In genomic region chr3:58597770-58598310, GRCh38 we compare ENCODE assay signal across 31 cellular contexts. TPM values are rescaled to one million over a fixed set of nuclear protein-coding genes. Genes with fewer than 3 reads are reported as not detected.
"Had no signal": no experiment of that assay in that cellular context is flagged by ENCODE, and none has a peak within 500 bp of the region (broad histone marks: within the 10 kb centered on the region; RNA-seq: fewer than 3 reads in every experiment).

No MANE protein-coding gene starts in this region.

- H3K4me3 ChIP-seq: PC-9 had no signal

- H3K36me3 ChIP-seq: brain microvascular endothelial cell had no signal

- H3K27ac ChIP-seq: brain microvascular endothelial cell, PC-9, VCaP had no signal

- H3K4me2 ChIP-seq: PC-9 had no signal

- DNase-seq: activated B cell treated with CpG ODN at 0.5 μM for 24 hours; activated CD4-positive, alpha-beta memory T cell treated with anti-CD3 and anti-CD28 coated beads for 36 hours; activated CD4-positive, alpha-beta T cell treated with anti-CD3 and anti-CD28 coated beads for 4 hours; activated CD4-positive, alpha-beta T cell treated with anti-CD3 and anti-CD28 coated beads, Interleukin-2, amount 50 U/mL, for 1 hour; activated CD4-positive, CD25-positive, alpha-beta regulatory T cell treated with anti-CD3 and anti-CD28 coated beads, Interleukin-2, amount 50 U/mL, for 72 hours; activated CD8-positive, alpha-beta memory T cell treated with anti-CD3 and anti-CD28 coated beads, Interleukin-2, amount 50 U/mL, for 4 hours; activated effector memory CD4-positive, alpha-beta T cell treated with Interleukin-2 at 50 U/mL for 16 hours; activated naive CD4-positive, alpha-beta T cell treated with anti-CD3 and anti-CD28 coated beads, Interleukin-2, amount 10 ng/mL, durations not matched to agents 7 days and 5 days; activated naive CD8-positive, alpha-beta T cell treated with anti-CD3 and anti-CD28 coated beads for 36 hours; activated T-cell treated with anti-CD3 and anti-CD28 coated beads for 4 hours; activated T-cell treated with anti-CD3 and anti-CD28 coated beads, Interleukin-2, amount 50 U/mL, for 48 hours; amniotic stem cell; aorta; brain microvascular endothelial cell; central memory CD4-positive, alpha-beta T cell; NCI-H1048; NCI-H1105 treated with DMSO at 0.1 percent for 48 hours; NCI-H1436; NCI-H1694 treated with DMSO at 0.1 percent for 48 hours; NCI-H2029; NCI-H345; NCI-H524 treated with DMSO at 0.1 percent for 48 hours; PC-9; Right ventricle myocardium superior; SW 1271; T-helper 1 cell; T-helper 2 cell; T-helper 9 cell had no signal

- H3K27me3 ChIP-seq: brain microvascular endothelial cell had no signal

- H2AFZ ChIP-seq: PC-9 had no signal

- FAIRE-seq: RCC 7860 had no signal

RNA-seq across cellular contexts. Expression of gene FAM107A, which starts 20.6 kb away (rescaled TPM):
- total RNA-seq: activated B cell treated with CpG ODN at 0.5 μM for 24 hours; activated CD4-positive, alpha-beta memory T cell treated with anti-CD3 and anti-CD28 coated beads for 36 hours; activated naive CD8-positive, alpha-beta T cell treated with anti-CD3 and anti-CD28 coated beads for 36 hours; OCI-LY7; PC-9 had no signal
